ENCODE assay signal across 10 cellular contexts in the genomic region with DNA sequence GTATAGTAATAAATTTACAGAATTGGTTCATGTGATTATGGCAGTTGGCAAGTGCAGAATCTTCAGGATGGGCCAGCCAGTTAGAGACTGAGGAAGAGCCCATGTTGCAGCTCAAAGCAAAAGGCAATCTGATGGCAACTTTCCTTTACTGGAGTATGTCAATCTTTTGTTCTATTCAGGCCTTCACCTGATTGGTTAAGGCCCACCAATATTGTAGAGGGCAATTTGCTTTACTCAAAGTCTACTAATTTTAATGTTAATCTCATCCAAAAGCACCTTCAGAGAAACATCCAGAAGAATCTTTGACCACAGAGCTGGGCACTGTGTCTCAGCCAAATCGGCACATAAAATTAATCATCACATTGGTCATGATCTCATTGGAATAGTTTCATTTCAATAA. TPM values are rescaled to one million over a fixed set of nuclear protein-coding genes. Genes with fewer than 3 reads are reported as not detected.
"Had no signal": no experiment of that assay in that cellular context is flagged by ENCODE, and none has a peak within 500 bp of the region (broad histone marks: within the 10 kb centered on the region; RNA-seq: fewer than 3 reads in every experiment).

No MANE protein-coding gene starts in this region.

- ATAC-seq: HepG2 had no signal

- DNase-seq: IMR-90, KBM-7, KG1 had no signal

- FAIRE-seq: HepG2, HTR-8/SVneo had no signal

- H3K27ac ChIP-seq: HL-60, KMS-11 had no signal

- H3K4me2 ChIP-seq: KMS-11 had no signal

- H3K9ac ChIP-seq: KMS-11 had no signal

RNA-seq across cellular contexts. Expression of gene POM121L12, which starts 20.0 kb away (rescaled TPM):
- total RNA-seq: HepG2, HT-29, HT1080, IMR-90 had no signal
- polyA plus RNA-seq: HepG2, IgD-negative memory B cell, IMR-90 had no signal
